Comparison of ENCODE assay signal across 9 cellular contexts in genomic region chr11:48093795-48094642, GRCh38.
DNase-seq lines count a peak whose midpoint lies in the region; ATAC-seq and TF ChIP-seq lines count a peak whose summit lies in the region.
"Had no signal": no experiment of that assay in that cellular context is flagged by ENCODE, and none has a peak within 500 bp of the region (broad histone marks: within the 10 kb centered on the region; RNA-seq: fewer than 3 reads in every experiment).

No MANE protein-coding gene starts in this region.

- no peaks in the 10 kb centered on the region for H3K9me3 Mint-ChIP-seq in activated T-helper 2 cell treated with anti-CD3 and anti-CD28 coated beads, Interferon-gamma antibody, Interleukin-2, Interleukin-4, amounts not matched to agents 10 μg/mL and 5 μg/mL and 100 μg/mL, durations not matched to agents 14 hours and 24 hours and 36 hours
- H3K9me3 Mint-ChIP-seq in osteocyte (ENCODE audit: unreplicated experiment) = no peaks in the 10 kb centered on the region

- no peaks in the 10 kb centered on the region for H3K9me3 ChIP-seq in osteoblast (ENCODE audit: low read depth, low read length)
- H3K9me3 ChIP-seq: Peyer's patch had no signal

- H3K36me3 ChIP-seq in GM06990 (ENCODE audit: control insufficient read depth, insufficient read depth, low read length) (no peaks in the 10 kb centered on the region), osteoblast (ENCODE audit: insufficient read depth, low read length) (peaks cover 2% of the 10 kb centered on the region)
- H3K36me3 ChIP-seq: Peyer's patch had no signal

- peak; percentile 57 for DNase-seq in GM06990 (ENCODE audit: extremely low read depth, insufficient read length)
- peak; percentile 94 for DNase-seq in NCI-H1105 treated with DMSO at 0.1 percent for 48 hours (lab: John Stamatoyannopoulos, UW)
- DNase-seq in activated T-helper 2 cell treated with anti-CD3 and anti-CD28 coated beads, Interferon-gamma antibody, Interleukin-2, Interleukin-4, amounts not matched to agents 10 μg/mL and 5 μg/mL and 100 μg/mL, durations not matched to agents 14 hours and 24 hours and 36 hours (ENCODE audit: low spot score) = no peak
- peak; percentile 21 for DNase-seq in osteocyte (ENCODE audit: extremely low spot score, unreplicated experiment)
- no peak for DNase-seq in osteoblast (ENCODE audit: insufficient read length, low spot score, missing footprints)
- no peak for DNase-seq in NCI-H526 treated with DMSO at 0.1 percent for 48 hours (lab: John Stamatoyannopoulos, UW)

- peaks cover 38% of the 10 kb centered on the region for H4K20me1 ChIP-seq in osteoblast (ENCODE audit: insufficient read depth, low read length)

- H3K36me3 Mint-ChIP-seq in activated T-helper 2 cell treated with anti-CD3 and anti-CD28 coated beads, Interferon-gamma antibody, Interleukin-2, Interleukin-4, amounts not matched to agents 10 μg/mL and 5 μg/mL and 100 μg/mL, durations not matched to agents 14 hours and 24 hours and 36 hours (ENCODE audit: low read depth) = peaks cover 21% of the 10 kb centered on the region
- H3K36me3 Mint-ChIP-seq in osteocyte (ENCODE audit: unreplicated experiment) = no peaks in the 10 kb centered on the region

- ATAC-seq in GM21528 (IDR thresholded peaks at IDR 0.05; ENCODE audit: low FRiP score, unreplicated experiment) (no peak), HG02885 (IDR thresholded peaks at IDR 0.05; ENCODE audit: poor library complexity, unreplicated experiment) (no peak)

- H3K27me3 Mint-ChIP-seq in activated T-helper 2 cell treated with anti-CD3 and anti-CD28 coated beads, Interferon-gamma antibody, Interleukin-2, Interleukin-4, amounts not matched to agents 10 μg/mL and 5 μg/mL and 100 μg/mL, durations not matched to agents 14 hours and 24 hours and 36 hours (ENCODE audit: low read depth) = no peaks in the 10 kb centered on the region
- no peaks in the 10 kb centered on the region for H3K27me3 Mint-ChIP-seq in osteocyte (ENCODE audit: unreplicated experiment)

- H3K4me1 Mint-ChIP-seq in activated T-helper 2 cell treated with anti-CD3 and anti-CD28 coated beads, Interferon-gamma antibody, Interleukin-2, Interleukin-4, amounts not matched to agents 10 μg/mL and 5 μg/mL and 100 μg/mL, durations not matched to agents 14 hours and 24 hours and 36 hours (ENCODE audit: low read depth) = peaks cover 65% of the 10 kb centered on the region
- peaks cover 21% of the 10 kb centered on the region for H3K4me1 Mint-ChIP-seq in osteocyte (ENCODE audit: unreplicated experiment)

- TF ChIP-seq CTCF in GM06990 (IDR thresholded peaks at IDR 0.05; ENCODE audit: insufficient read depth, low read length, poor library complexity, severe bottlenecking) (no peak), osteocyte (IDR thresholded peaks at IDR 0.05) (no peak), osteoblast (IDR thresholded peaks at IDR 0.05; ENCODE audit: extremely low read depth, low read depth, low read length) (no peak)

- intact Hi-C loops in activated T-helper 2 cell treated with anti-CD3 and anti-CD28 coated beads, Interferon-gamma antibody, Interleukin-2, Interleukin-4, amounts not matched to agents 10 μg/mL and 5 μg/mL and 100 μg/mL, durations not matched to agents 14 hours and 24 hours and 36 hours (cut with micrococcal nuclease) = no loop called here

- no peak overlapping the region for H3K4me2 ChIP-seq in osteoblast (ENCODE audit: insufficient read depth, low read length)

- no peak overlapping the region for H3K27ac ChIP-seq in osteoblast (ENCODE audit: low read depth, low read length)

- peak overlapping the region; percentile 64 for H3K27ac Mint-ChIP-seq in activated T-helper 2 cell treated with anti-CD3 and anti-CD28 coated beads, Interferon-gamma antibody, Interleukin-2, Interleukin-4, amounts not matched to agents 10 μg/mL and 5 μg/mL and 100 μg/mL, durations not matched to agents 14 hours and 24 hours and 36 hours
- H3K27ac Mint-ChIP-seq in osteocyte (ENCODE audit: unreplicated experiment) = no peak overlapping the region

- no peak overlapping the region for H3K4me3 Mint-ChIP-seq in activated T-helper 2 cell treated with anti-CD3 and anti-CD28 coated beads, Interferon-gamma antibody, Interleukin-2, Interleukin-4, amounts not matched to agents 10 μg/mL and 5 μg/mL and 100 μg/mL, durations not matched to agents 14 hours and 24 hours and 36 hours (ENCODE audit: low read depth)
- no peak overlapping the region for H3K4me3 Mint-ChIP-seq in osteocyte (ENCODE audit: unreplicated experiment)

- H3K79me2 ChIP-seq in osteoblast (ENCODE audit: insufficient read depth, low read length) = peaks cover 78% of the 10 kb centered on the region

- H2AFZ ChIP-seq in osteoblast (ENCODE audit: low read length) = no peak overlapping the region

- H3K27me3 ChIP-seq in GM06990 (replicated peaks; ENCODE audit: control insufficient read depth, insufficient read depth, low read length) (no peaks in the 10 kb centered on the region), osteoblast (ENCODE audit: insufficient read depth, low read length) (no peaks in the 10 kb centered on the region)
- H3K27me3 ChIP-seq: Peyer's patch had no signal

- H3K4me1 ChIP-seq in osteoblast (ENCODE audit: insufficient read depth, low read length) = peaks cover 9% of the 10 kb centered on the region

- H3K4me3 ChIP-seq in GM06990 (replicated peaks; ENCODE audit: low read depth, low read length) (no peak overlapping the region), osteoblast (ENCODE audit: insufficient read depth, low read length) (no peak overlapping the region)
- H3K4me3 ChIP-seq: Peyer's patch had no signal

Comparison
In these comparisons a context has a peak if more than half of its experiments do, and no peak if none do; other contexts are left out.
1. DNase-seq: peak in GM06990 (single experiment), NCI-H1105 treated with DMSO at 0.1 percent for 48 hours (single experiment) and osteocyte (single experiment); none in activated T-helper 2 cell treated with anti-CD3 and anti-CD28 coated beads, Interferon-gamma antibody, Interleukin-2, Interleukin-4, amounts not matched to agents 10 μg/mL and 5 μg/mL and 100 μg/mL, durations not matched to agents 14 hours and 24 hours and 36 hours (single experiment), osteoblast (single experiment) and NCI-H526 treated with DMSO at 0.1 percent for 48 hours (single experiment).